Comparison of ENCODE assay signal across 11 cellular contexts in genomic region chr19:916645-917322, GRCh38. TPM values are rescaled to one million over a fixed set of nuclear protein-coding genes. Genes with fewer than 3 reads are reported as not detected.
DNase-seq lines count a peak whose midpoint lies in the region; ATAC-seq and TF ChIP-seq lines count a peak whose summit lies in the region.
"Had no signal": no experiment of that assay in that cellular context is flagged by ENCODE, and none has a peak within 500 bp of the region (broad histone marks: within the 10 kb centered on the region; RNA-seq: fewer than 3 reads in every experiment).

No MANE protein-coding gene starts in this region.

- peaks cover 14% of the 10 kb centered on the region for H3K4me1 Mint-ChIP-seq in activated naive CD8-positive, alpha-beta T cell (ENCODE audit: low read depth)
- peaks cover 19% of the 10 kb centered on the region for H3K4me1 Mint-ChIP-seq in activated naive CD8-positive, alpha-beta T cell treated with anti-CD3 and anti-CD28 coated beads, Interleukin-2, amount 50 U/mL, for 24 hours

- no peak for DNase-seq in activated naive CD8-positive, alpha-beta T cell treated with anti-CD3 and anti-CD28 coated beads, Interleukin-2, amount 50 U/mL, for 24 hours
- DNase-seq in left kidney (ENCODE audit: low read depth, low spot score), result peak; percentile 94
- no peak for DNase-seq in GM03348 (ENCODE audit: low spot score)
- DNase-seq: foreskin melanocyte, NCI-H1694 treated with DMSO at 0.1 percent for 48 hours had no signal

- H3K36me3 Mint-ChIP-seq in activated naive CD8-positive, alpha-beta T cell, result no peaks in the 10 kb centered on the region
- no peaks in the 10 kb centered on the region for H3K36me3 Mint-ChIP-seq in activated naive CD8-positive, alpha-beta T cell treated with anti-CD3 and anti-CD28 coated beads, Interleukin-2, amount 50 U/mL, for 24 hours (ENCODE audit: low read depth)

- H3K4me3 ChIP-seq in thymus (ENCODE audit: low read length), result peak overlapping the region; percentile 16

- peaks cover 57% of the 10 kb centered on the region for H3K27me3 ChIP-seq in thymus (ENCODE audit: control insufficient read depth, insufficient read depth)

- H3K27ac ChIP-seq in VCaP, result peak overlapping the region; percentile 90
- no peak overlapping the region for H3K27ac ChIP-seq in thymus (ENCODE audit: low read depth)
- H3K27ac ChIP-seq: GM23248 had no signal

- H3K4me3 Mint-ChIP-seq in activated naive CD8-positive, alpha-beta T cell, result peak overlapping the region; percentile 32
- no peak overlapping the region for H3K4me3 Mint-ChIP-seq in activated naive CD8-positive, alpha-beta T cell treated with anti-CD3 and anti-CD28 coated beads, Interleukin-2, amount 50 U/mL, for 24 hours

- no peak for ATAC-seq in activated naive CD8-positive, alpha-beta T cell treated with anti-CD3 and anti-CD28 coated beads, Interleukin-2, amount 50 U/mL, for 24 hours
- ATAC-seq in GM21528 (IDR thresholded peaks at IDR 0.05; ENCODE audit: low FRiP score, unreplicated experiment) (no peak), GM21381 (IDR thresholded peaks at IDR 0.05; ENCODE audit: unreplicated experiment) (no peak)

- no peaks in the 10 kb centered on the region for H3K9me3 ChIP-seq in thymus (ENCODE audit: control insufficient read depth)

- H3K4me1 ChIP-seq in thymus (ENCODE audit: control insufficient read depth, insufficient read depth, low read length), result peaks cover 20% of the 10 kb centered on the region

- no peak for TF ChIP-seq CTCF in VCaP (conservative IDR thresholded peaks at IDR 0.05)

- no peak overlapping the region for H3K27ac Mint-ChIP-seq in activated naive CD8-positive, alpha-beta T cell
- no peak overlapping the region for H3K27ac Mint-ChIP-seq in activated naive CD8-positive, alpha-beta T cell treated with anti-CD3 and anti-CD28 coated beads, Interleukin-2, amount 50 U/mL, for 24 hours

- no peaks in the 10 kb centered on the region for H3K9me3 Mint-ChIP-seq in activated naive CD8-positive, alpha-beta T cell (ENCODE audit: low read depth)
- H3K9me3 Mint-ChIP-seq in activated naive CD8-positive, alpha-beta T cell treated with anti-CD3 and anti-CD28 coated beads, Interleukin-2, amount 50 U/mL, for 24 hours, result no peaks in the 10 kb centered on the region

- WGBS in thymus, result 22% methylated on average over 35 of the region's 35 CpGs

- H3K27me3 Mint-ChIP-seq in activated naive CD8-positive, alpha-beta T cell, result no peaks in the 10 kb centered on the region
- peaks cover 9% of the 10 kb centered on the region for H3K27me3 Mint-ChIP-seq in activated naive CD8-positive, alpha-beta T cell treated with anti-CD3 and anti-CD28 coated beads, Interleukin-2, amount 50 U/mL, for 24 hours

- no peaks in the 10 kb centered on the region for H3K36me3 ChIP-seq in thymus (ENCODE audit: control insufficient read depth, insufficient read depth)

RNA-seq across cellular contexts. Expression of gene KISS1R, which starts 0.3 kb away (rescaled TPM):
- polyA plus RNA-seq in thymus, result 0.14 TPM
- polyA plus RNA-seq: GM23248 had no signal

RNA-seq across cellular contexts. Expression of gene R3HDM4, which starts 3.8 kb away (rescaled TPM):
- 102 TPM for polyA plus RNA-seq in thymus

RNA-seq across cellular contexts. Expression of gene ARID3A, which starts 9.1 kb away (rescaled TPM):
- 4.4 TPM for polyA plus RNA-seq in thymus

RNA-seq across cellular contexts. Expression of gene RNU6-9, which starts 23.5 kb away (rescaled TPM):
- polyA plus RNA-seq in thymus, result not detected
- polyA plus RNA-seq: GM23248 had no signal

RNA-seq across cellular contexts. Expression of gene MED16, which starts 23.8 kb away (rescaled TPM):
- polyA plus RNA-seq in thymus, result 64.4 TPM
